In the genomic region with DNA sequence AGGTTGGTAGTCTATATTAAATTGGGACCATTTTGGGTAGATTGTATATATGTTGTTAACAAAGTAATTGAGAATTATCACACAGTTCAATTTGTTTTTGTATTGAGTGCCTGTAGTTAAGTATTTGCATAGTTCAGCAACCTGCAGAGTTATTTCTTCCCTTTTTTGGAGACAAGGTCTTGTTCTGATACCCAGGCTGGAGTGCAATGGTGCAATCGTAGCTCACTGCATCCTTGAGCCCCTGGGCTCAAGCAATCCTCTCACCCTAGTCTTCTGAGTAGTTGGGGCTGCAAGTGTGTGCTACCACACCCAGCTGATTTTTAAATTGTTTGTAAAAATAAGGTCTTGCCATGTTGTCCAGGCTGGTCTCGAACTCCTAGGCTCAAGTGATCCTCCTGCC, we compare ENCODE assay signal across 23 cellular contexts.
"Had no signal": no experiment of that assay in that cellular context is flagged by ENCODE, and none has a peak within 500 bp of the region (broad histone marks: within the 10 kb centered on the region; RNA-seq: fewer than 3 reads in every experiment).

No MANE protein-coding gene starts in this region.

- H3K4me3 ChIP-seq: heart left ventricle, right atrium auricular region, testis, transverse colon had no signal

- DNase-seq: activated CD4-positive, alpha-beta memory T cell treated with anti-CD3 and anti-CD28 coated beads, Interleukin-2, amount 10 ng/mL, durations not matched to agents 7 days and 5 days; activated CD4-positive, alpha-beta T cell treated with anti-CD3 and anti-CD28 coated beads for 1 hour; activated CD4-positive, alpha-beta T cell treated with anti-CD3 and anti-CD28 coated beads, Interleukin-2, amount 10 ng/mL, durations not matched to agents 7 days and 5 days; activated CD8-positive, alpha-beta memory T cell treated with anti-CD3 and anti-CD28 coated beads, Interleukin-2, amount 50 U/mL, for 48 hours; activated naive CD8-positive, alpha-beta T cell treated with anti-CD3 and anti-CD28 coated beads, Interleukin-2, amount 50 U/mL, for 24 hours; activated T-cell treated with anti-CD3 and anti-CD28 coated beads, Interleukin-2, amount 50 U/mL, for 4 hours; amygdala; caudate nucleus; foreskin fibroblast; heart left ventricle; hypothalamus; immature natural killer cell; kidney; left colon; naive thymus-derived CD4-positive, alpha-beta T cell; nucleus accumbens; stimulated activated naive CD4-positive, alpha-beta T cell treated with Interleukin-2 at 50 U/mL for 16 hours; T-helper 17 cell; T1000; testis; transverse colon had no signal

- H3K9me3 ChIP-seq: heart left ventricle, right atrium auricular region, testis, transverse colon had no signal

- ATAC-seq: activated naive CD8-positive, alpha-beta T cell treated with anti-CD3 and anti-CD28 coated beads, Interleukin-2, amount 50 U/mL, for 24 hours; activated T-cell treated with anti-CD3 and anti-CD28 coated beads, Interleukin-2, amount 50 U/mL, for 4 hours; left colon; naive thymus-derived CD4-positive, alpha-beta T cell; T-helper 17 cell had no signal

- H3K4me1 ChIP-seq: parathyroid adenoma, testis, transverse colon had no signal

- H3K27me3 ChIP-seq: heart left ventricle, right atrium auricular region, testis, transverse colon had no signal

- H3K27ac ChIP-seq: heart left ventricle, parathyroid adenoma, right atrium auricular region, testis, transverse colon had no signal
